In genomic region chr17:74457820-74458166, GRCh38 we compare ENCODE assay signal across 2 cellular contexts.
TF ChIP-seq lines count a peak whose summit lies in the region.

No MANE protein-coding gene starts in this region.

TF ChIP-seq in A549, 52 proteins besides CTCF, POLR2A, EP300 and RAD21:
- TF ChIP-seq HOXB5 (CRISPR knock-in tag; IDR thresholded peaks at IDR 0.05): no peak
- TF ChIP-seq SMC3 (IDR thresholded peaks at IDR 0.05): peak; percentile 4; the same call in 2 of the 3 replicates

TF ChIP-seq in HCT116, 20 proteins besides CTCF, POLR2A, EP300 and RAD21:
- no peak for TF ChIP-seq ATF3 (IDR thresholded peaks at IDR 0.05)
- TF ChIP-seq ZBTB33 (IDR thresholded peaks at IDR 0.05; ENCODE audit: extremely low read depth, insufficient replicate concordance, low read length): no peak
- no peak for TF ChIP-seq YY1 (IDR thresholded peaks at IDR 0.05; ENCODE audit: extremely low read depth, insufficient replicate concordance, low read depth, low read length)
- no peak for TF ChIP-seq CEBPB (IDR thresholded peaks at IDR 0.05; ENCODE audit: low read depth)
- no peak for TF ChIP-seq REST (IDR thresholded peaks at IDR 0.05; ENCODE audit: low read depth)
- no peak for TF ChIP-seq CBX3 (IDR thresholded peaks at IDR 0.05; ENCODE audit: low read depth)
